ENCODE assay signal across 1 cellular context in the genomic region with DNA sequence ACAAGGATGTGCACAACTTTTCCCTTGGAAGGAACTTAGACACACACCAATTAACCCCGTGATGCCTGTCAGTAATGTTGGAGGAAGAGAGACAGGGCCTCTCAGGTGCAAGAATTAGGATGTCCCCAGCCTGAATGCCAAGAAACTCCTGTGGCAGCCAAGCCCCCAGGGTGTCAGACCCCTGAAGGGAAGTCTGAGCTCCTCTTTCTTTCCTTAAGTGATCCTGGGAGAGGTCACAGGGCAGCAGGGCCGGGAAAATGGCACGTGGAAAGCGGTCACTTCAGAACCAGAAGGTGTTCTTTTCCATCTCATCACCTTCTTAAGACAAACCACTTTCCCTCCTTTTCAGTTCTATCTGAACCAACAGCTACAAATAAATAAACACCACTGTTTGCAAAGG.
TF ChIP-seq lines count a peak whose summit lies in the region.

No MANE protein-coding gene starts in this region.

TF ChIP-seq in IMR-90, 13 proteins besides CTCF, POLR2A, EP300 and RAD21:
- no peak for TF ChIP-seq CHD1 (IDR thresholded peaks at IDR 0.05; ENCODE audit: low read depth, low read length)
- TF ChIP-seq, protein P1, sequence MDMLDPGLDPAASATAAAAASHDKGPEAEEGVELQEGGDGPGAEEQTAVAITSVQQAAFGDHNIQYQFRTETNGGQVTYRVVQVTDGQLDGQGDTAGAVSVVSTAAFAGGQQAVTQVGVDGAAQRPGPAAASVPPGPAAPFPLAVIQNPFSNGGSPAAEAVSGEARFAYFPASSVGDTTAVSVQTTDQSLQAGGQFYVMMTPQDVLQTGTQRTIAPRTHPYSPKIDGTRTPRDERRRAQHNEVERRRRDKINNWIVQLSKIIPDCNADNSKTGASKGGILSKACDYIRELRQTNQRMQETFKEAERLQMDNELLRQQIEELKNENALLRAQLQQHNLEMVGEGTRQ (IDR thresholded peaks at IDR 0.05; ENCODE audit: low read depth, low read length) = no peak
- no peak for TF ChIP-seq NFE2L2 (IDR thresholded peaks at IDR 0.05; ENCODE audit: low read depth, low read length)
- TF ChIP-seq MXI1 (IDR thresholded peaks at IDR 0.05; ENCODE audit: borderline replicate concordance, low read depth, low read length) = no peak
- TF ChIP-seq, protein P2, sequence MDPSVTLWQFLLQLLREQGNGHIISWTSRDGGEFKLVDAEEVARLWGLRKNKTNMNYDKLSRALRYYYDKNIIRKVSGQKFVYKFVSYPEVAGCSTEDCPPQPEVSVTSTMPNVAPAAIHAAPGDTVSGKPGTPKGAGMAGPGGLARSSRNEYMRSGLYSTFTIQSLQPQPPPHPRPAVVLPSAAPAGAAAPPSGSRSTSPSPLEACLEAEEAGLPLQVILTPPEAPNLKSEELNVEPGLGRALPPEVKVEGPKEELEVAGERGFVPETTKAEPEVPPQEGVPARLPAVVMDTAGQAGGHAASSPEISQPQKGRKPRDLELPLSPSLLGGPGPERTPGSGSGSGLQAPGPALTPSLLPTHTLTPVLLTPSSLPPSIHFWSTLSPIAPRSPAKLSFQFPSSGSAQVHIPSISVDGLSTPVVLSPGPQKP (IDR thresholded peaks at IDR 0.05; ENCODE audit: borderline replicate concordance, low read depth, low read length) = no peak
- no peak for TF ChIP-seq FOS (IDR thresholded peaks at IDR 0.05; ENCODE audit: low read depth, low read length)
- no peak for TF ChIP-seq MAZ (IDR thresholded peaks at IDR 0.05; ENCODE audit: borderline replicate concordance, low read depth, low read length)
- TF ChIP-seq SMC3 (IDR thresholded peaks at IDR 0.05; ENCODE audit: low read depth, low read length) = no peak
- no peak for TF ChIP-seq BHLHE40 (IDR thresholded peaks at IDR 0.05; ENCODE audit: low read depth, low read length)
